Comparison of ENCODE assay signal across 1 cellular context in the genomic region with DNA sequence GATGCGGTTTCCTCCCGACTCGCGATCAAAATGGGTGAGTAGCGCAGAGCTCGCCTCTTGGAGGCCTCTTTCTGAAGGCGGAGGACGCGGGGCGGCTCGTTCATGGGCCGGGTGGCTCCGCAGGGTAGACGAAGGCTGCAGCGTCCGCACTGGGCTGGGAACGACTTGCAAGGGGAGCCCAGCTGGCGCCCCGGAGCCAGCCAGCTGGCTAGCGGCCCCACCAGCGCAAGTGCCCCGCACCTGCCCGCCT.
TF ChIP-seq lines count a peak whose summit lies in the region.

No MANE protein-coding gene starts in this region.

TF ChIP-seq in GM12878, 131 proteins besides CTCF, POLR2A, EP300 and RAD21:
- TF ChIP-seq, protein P1, sequence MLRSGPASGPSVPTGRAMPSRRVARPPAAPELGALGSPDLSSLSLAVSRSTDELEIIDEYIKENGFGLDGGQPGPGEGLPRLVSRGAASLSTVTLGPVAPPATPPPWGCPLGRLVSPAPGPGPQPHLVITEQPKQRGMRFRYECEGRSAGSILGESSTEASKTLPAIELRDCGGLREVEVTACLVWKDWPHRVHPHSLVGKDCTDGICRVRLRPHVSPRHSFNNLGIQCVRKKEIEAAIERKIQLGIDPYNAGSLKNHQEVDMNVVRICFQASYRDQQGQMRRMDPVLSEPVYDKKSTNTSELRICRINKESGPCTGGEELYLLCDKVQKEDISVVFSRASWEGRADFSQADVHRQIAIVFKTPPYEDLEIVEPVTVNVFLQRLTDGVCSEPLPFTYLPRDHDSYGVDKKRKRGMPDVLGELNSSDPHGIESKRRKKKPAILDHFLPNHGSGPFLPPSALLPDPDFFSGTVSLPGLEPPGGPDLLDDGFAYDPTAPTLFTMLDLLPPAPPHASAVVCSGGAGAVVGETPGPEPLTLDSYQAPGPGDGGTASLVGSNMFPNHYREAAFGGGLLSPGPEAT (IDR thresholded peaks at IDR 0.05; ENCODE audit: low read depth), result no peak
- TF ChIP-seq SIN3A (IDR thresholded peaks at IDR 0.05; ENCODE audit: low read depth, low read length) (0 out of 2 replicates have a peak, but pooled peaks have one; percentile 1), CHD4 (IDR thresholded peaks at IDR 0.05) (no peak), ZZZ3 (IDR thresholded peaks at IDR 0.05; ENCODE audit: control insufficient read depth, insufficient read length, low read depth) (no peak), EZH2 (IDR thresholded peaks at IDR 0.05; ENCODE audit: borderline replicate concordance, control insufficient read depth, low read depth, low read length) (no peak), SMARCA5 (IDR thresholded peaks at IDR 0.05) (no peak), MEF2A (IDR thresholded peaks at IDR 0.05; ENCODE audit: insufficient read depth, low read depth, low read length) (no peak), RAD51 (IDR thresholded peaks at IDR 0.05) (no peak), CBFB (IDR thresholded peaks at IDR 0.05; ENCODE audit: low read depth) (peak; percentile 54; the same call in 1 of the 2 replicates), SMAD1 (IDR thresholded peaks at IDR 0.05; ENCODE audit: low read depth, partially characterized antibody) (no peak), TCF12 (IDR thresholded peaks at IDR 0.05; ENCODE audit: low read depth, low read length) (0 out of 2 replicates have a peak, but pooled peaks have one; percentile 5), SMAD5 (IDR thresholded peaks at IDR 0.05; ENCODE audit: low read depth) (no peak), EGR1 (IDR thresholded peaks at IDR 0.05; ENCODE audit: borderline replicate concordance in 1 of 2, low read depth in 2 of 2, low read length in 2 of 2) (no peak), NBN (IDR thresholded peaks at IDR 0.05) (no peak), TCF7 (IDR thresholded peaks at IDR 0.05; ENCODE audit: borderline replicate concordance) (no peak), SUPT20H (IDR thresholded peaks at IDR 0.05; ENCODE audit: borderline replicate concordance, control insufficient read depth, low read depth, low read length) (no peak)
- TF ChIP-seq, protein P2, sequence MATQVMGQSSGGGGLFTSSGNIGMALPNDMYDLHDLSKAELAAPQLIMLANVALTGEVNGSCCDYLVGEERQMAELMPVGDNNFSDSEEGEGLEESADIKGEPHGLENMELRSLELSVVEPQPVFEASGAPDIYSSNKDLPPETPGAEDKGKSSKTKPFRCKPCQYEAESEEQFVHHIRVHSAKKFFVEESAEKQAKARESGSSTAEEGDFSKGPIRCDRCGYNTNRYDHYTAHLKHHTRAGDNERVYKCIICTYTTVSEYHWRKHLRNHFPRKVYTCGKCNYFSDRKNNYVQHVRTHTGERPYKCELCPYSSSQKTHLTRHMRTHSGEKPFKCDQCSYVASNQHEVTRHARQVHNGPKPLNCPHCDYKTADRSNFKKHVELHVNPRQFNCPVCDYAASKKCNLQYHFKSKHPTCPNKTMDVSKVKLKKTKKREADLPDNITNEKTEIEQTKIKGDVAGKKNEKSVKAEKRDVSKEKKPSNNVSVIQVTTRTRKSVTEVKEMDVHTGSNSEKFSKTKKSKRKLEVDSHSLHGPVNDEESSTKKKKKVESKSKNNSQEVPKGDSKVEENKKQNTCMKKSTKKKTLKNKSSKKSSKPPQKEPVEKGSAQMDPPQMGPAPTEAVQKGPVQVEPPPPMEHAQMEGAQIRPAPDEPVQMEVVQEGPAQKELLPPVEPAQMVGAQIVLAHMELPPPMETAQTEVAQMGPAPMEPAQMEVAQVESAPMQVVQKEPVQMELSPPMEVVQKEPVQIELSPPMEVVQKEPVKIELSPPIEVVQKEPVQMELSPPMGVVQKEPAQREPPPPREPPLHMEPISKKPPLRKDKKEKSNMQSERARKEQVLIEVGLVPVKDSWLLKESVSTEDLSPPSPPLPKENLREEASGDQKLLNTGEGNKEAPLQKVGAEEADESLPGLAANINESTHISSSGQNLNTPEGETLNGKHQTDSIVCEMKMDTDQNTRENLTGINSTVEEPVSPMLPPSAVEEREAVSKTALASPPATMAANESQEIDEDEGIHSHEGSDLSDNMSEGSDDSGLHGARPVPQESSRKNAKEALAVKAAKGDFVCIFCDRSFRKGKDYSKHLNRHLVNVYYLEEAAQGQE (IDR thresholded peaks at IDR 0.05; ENCODE audit: low read depth, low read length), result no peak
- TF ChIP-seq, protein P3, sequence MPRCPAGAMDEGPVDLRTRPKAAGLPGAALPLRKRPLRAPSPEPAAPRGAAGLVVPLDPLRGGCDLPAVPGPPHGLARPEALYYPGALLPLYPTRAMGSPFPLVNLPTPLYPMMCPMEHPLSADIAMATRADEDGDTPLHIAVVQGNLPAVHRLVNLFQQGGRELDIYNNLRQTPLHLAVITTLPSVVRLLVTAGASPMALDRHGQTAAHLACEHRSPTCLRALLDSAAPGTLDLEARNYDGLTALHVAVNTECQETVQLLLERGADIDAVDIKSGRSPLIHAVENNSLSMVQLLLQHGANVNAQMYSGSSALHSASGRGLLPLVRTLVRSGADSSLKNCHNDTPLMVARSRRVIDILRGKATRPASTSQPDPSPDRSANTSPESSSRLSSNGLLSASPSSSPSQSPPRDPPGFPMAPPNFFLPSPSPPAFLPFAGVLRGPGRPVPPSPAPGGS (IDR thresholded peaks at IDR 0.05; ENCODE audit: borderline replicate concordance, insufficient read depth, low read depth, low read length, poor library complexity, severe bottlenecking), result no peak
- TF ChIP-seq, protein P4, sequence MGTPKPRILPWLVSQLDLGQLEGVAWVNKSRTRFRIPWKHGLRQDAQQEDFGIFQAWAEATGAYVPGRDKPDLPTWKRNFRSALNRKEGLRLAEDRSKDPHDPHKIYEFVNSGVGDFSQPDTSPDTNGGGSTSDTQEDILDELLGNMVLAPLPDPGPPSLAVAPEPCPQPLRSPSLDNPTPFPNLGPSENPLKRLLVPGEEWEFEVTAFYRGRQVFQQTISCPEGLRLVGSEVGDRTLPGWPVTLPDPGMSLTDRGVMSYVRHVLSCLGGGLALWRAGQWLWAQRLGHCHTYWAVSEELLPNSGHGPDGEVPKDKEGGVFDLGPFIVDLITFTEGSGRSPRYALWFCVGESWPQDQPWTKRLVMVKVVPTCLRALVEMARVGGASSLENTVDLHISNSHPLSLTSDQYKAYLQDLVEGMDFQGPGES (IDR thresholded peaks at IDR 0.05), result no peak
- TF ChIP-seq, protein P5, sequence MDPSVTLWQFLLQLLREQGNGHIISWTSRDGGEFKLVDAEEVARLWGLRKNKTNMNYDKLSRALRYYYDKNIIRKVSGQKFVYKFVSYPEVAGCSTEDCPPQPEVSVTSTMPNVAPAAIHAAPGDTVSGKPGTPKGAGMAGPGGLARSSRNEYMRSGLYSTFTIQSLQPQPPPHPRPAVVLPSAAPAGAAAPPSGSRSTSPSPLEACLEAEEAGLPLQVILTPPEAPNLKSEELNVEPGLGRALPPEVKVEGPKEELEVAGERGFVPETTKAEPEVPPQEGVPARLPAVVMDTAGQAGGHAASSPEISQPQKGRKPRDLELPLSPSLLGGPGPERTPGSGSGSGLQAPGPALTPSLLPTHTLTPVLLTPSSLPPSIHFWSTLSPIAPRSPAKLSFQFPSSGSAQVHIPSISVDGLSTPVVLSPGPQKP (IDR thresholded peaks at IDR 0.05; ENCODE audit: low read depth, low read length), result no peak
- TF ChIP-seq, protein P6, sequence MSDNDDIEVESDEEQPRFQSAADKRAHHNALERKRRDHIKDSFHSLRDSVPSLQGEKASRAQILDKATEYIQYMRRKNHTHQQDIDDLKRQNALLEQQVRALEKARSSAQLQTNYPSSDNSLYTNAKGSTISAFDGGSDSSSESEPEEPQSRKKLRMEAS (IDR thresholded peaks at IDR 0.05; ENCODE audit: low read depth, low read length), result peak; percentile 7; the same call in 1 of the 2 replicates
